12 cellular contexts compared by ENCODE assay signal in the genomic region with DNA sequence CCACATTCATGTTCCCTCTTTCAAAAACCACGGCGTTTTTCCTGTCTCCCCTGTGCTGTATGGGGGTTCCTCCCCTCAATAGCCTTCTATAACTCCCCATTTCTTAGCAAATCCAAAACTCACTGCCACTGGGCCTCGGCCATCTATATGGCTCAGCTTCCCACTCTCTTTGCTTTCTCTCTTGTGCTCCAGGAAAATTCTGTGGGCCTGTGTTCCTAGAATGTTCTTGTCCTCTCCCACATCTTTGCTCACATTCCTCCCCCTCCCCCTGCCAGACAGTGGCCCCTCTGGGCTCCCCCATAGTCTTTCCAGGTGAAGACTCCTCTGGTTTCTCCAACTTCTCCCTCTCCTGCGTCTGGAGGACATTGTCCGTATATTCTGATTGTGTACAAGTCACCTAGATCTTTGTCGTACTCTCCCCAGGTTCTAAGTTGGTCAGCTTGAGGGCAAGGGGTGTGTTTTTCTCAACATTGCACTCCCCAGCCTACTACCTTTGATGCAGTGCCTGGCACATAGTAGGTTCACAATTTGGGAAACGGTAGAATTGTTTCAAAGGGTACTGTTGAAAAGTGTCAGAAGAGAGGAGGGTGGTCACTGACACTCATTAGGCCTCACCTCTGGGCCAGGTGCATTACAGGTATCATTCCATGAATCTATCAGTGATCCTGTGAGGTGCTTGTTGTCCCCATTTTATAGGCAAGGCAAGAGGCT. TPM values are rescaled to one million over a fixed set of nuclear protein-coding genes. Genes with fewer than 3 reads are reported as not detected.
DNase-seq lines count a peak whose midpoint lies in the region; ATAC-seq and TF ChIP-seq lines count a peak whose summit lies in the region.
"Had no signal": no experiment of that assay in that cellular context is flagged by ENCODE, and none has a peak within 500 bp of the region (broad histone marks: within the 10 kb centered on the region; RNA-seq: fewer than 3 reads in every experiment).

No MANE protein-coding gene starts in this region.

- no peaks in the 10 kb centered on the region for H3K9me3 Mint-ChIP-seq in activated CD8-positive, alpha-beta T cell treated with anti-CD3 and anti-CD28 coated beads for 36 hours
- no peaks in the 10 kb centered on the region for H3K9me3 Mint-ChIP-seq in activated CD8-positive, alpha-beta T cell treated with anti-CD3 and anti-CD28 coated beads, Interleukin-2, amount 10 ng/mL, durations not matched to agents 7 days and 5 days (ENCODE audit: insufficient read depth)
- H3K9me3 Mint-ChIP-seq in MCF 10A (ENCODE audit: unreplicated experiment) = no peaks in the 10 kb centered on the region
- peaks cover 0 to 14% (median 0%) of the 10 kb centered on the region in 11 donors for H3K9me3 Mint-ChIP-seq in naive thymus-derived CD4-positive, alpha-beta T cell

- H3K27ac ChIP-seq in naive thymus-derived CD4-positive, alpha-beta T cell (ENCODE audit: low read depth, low read length) = no peak overlapping the region
- H3K27ac ChIP-seq in tibial artery = peak overlapping the region; percentile 96 to 98
- H3K27ac ChIP-seq: parathyroid adenoma had no signal

- peaks cover 3% of the 10 kb centered on the region for H3K36me3 Mint-ChIP-seq in activated CD8-positive, alpha-beta T cell treated with anti-CD3 and anti-CD28 coated beads for 36 hours (ENCODE audit: low read depth)
- peaks cover 2% of the 10 kb centered on the region for H3K36me3 Mint-ChIP-seq in activated CD8-positive, alpha-beta T cell treated with anti-CD3 and anti-CD28 coated beads, Interleukin-2, amount 10 ng/mL, durations not matched to agents 7 days and 5 days (ENCODE audit: low read depth)
- peaks cover 45% of the 10 kb centered on the region for H3K36me3 Mint-ChIP-seq in MCF 10A (ENCODE audit: insufficient read depth, unreplicated experiment)
- H3K36me3 Mint-ChIP-seq in naive thymus-derived CD4-positive, alpha-beta T cell = peaks cover 0 to 1% (median 0%) of the 10 kb centered on the region in 5 donors

- CTCF ChIA-PET in activated CD8-positive, alpha-beta T cell treated with anti-CD3 and anti-CD28 coated beads for 36 hours (lab: Charles Lee) = interaction anchor here (1.1 to 4.0 kb wide), 4 partner anchors 58 to 157 kb away, joined by 4 to 17 read pairs (median 5); no protein-coding TSS in a partner anchor
- CTCF ChIA-PET in activated CD8-positive, alpha-beta T cell treated with anti-CD3 and anti-CD28 coated beads, Interleukin-2, amount 10 ng/mL, durations not matched to agents 7 days and 5 days (lab: Charles Lee) = interaction anchor here (0.8 to 0.9 kb wide), 2 partner anchors 60 to 158 kb away, joined by 4 read pairs; no protein-coding TSS in a partner anchor
- CTCF ChIA-PET in MCF 10A (lab: Yijun Ruan, JAX) = interaction anchor here (0.6 to 10.6 kb wide), 14 partner anchors 10 to 448 kb away, joined by 3 to 83 read pairs (median 4); a partner anchor contains a TSS
- CTCF ChIA-PET in naive thymus-derived CD4-positive, alpha-beta T cell (lab: Charles Lee) = interaction anchor here (0.9 to 4.8 kb wide), 5 partner anchors 10 to 158 kb away, joined by 3 to 26 read pairs (median 10); no protein-coding TSS in a partner anchor

- H3K27ac Mint-ChIP-seq in activated CD8-positive, alpha-beta T cell treated with anti-CD3 and anti-CD28 coated beads for 36 hours = peak overlapping the region; percentile 57
- no peak overlapping the region for H3K27ac Mint-ChIP-seq in activated CD8-positive, alpha-beta T cell treated with anti-CD3 and anti-CD28 coated beads, Interleukin-2, amount 10 ng/mL, durations not matched to agents 7 days and 5 days
- H3K27ac Mint-ChIP-seq in MCF 10A (ENCODE audit: low read depth, unreplicated experiment) = peak overlapping the region; percentile 99
- peak overlapping the region; percentile 42 to 100 (median 90) for H3K27ac Mint-ChIP-seq in naive thymus-derived CD4-positive, alpha-beta T cell

- no peak for DNase-seq in activated CD8-positive, alpha-beta T cell treated with anti-CD3 and anti-CD28 coated beads for 36 hours
- DNase-seq in activated CD8-positive, alpha-beta T cell treated with anti-CD3 and anti-CD28 coated beads, Interleukin-2, amount 10 ng/mL, durations not matched to agents 7 days and 5 days = no peak
- DNase-seq in MCF 10A (ENCODE audit: unreplicated experiment) = no peak
- DNase-seq in naive thymus-derived CD4-positive, alpha-beta T cell = no peak
- peak in 1 of 2 donors; percentile 62 for DNase-seq in tibial artery
- DNase-seq in SKM-1 treated with dmso at 0.1 percent for 144 hours (lab: John Stamatoyannopoulos, UW; ENCODE audit: unreplicated experiment) = no peak
- DNase-seq: activated T-cell treated with anti-CD3 and anti-CD28 coated beads for 4 hours, dermis blood vessel endothelial cell, NCI-H345 had no signal

- peaks cover 34 to 43% of the 10 kb centered on the region in 2 donors for H3K4me1 ChIP-seq in naive thymus-derived CD4-positive, alpha-beta T cell (ENCODE audit: control insufficient read depth in 2 of 2, insufficient read depth in 2 of 2, low read length in 2 of 2)
- H3K4me1 ChIP-seq in tibial artery = peaks cover 8 to 71% (median 34%) of the 10 kb centered on the region in 4 donors

- no peaks in the 10 kb centered on the region for H3K27me3 ChIP-seq in naive thymus-derived CD4-positive, alpha-beta T cell (ENCODE audit: control insufficient read depth in 2 of 2, insufficient read depth in 2 of 2, low read length in 2 of 2)
- H3K27me3 ChIP-seq in tibial artery = no peaks in the 10 kb centered on the region

- POLR2A ChIA-PET in activated CD8-positive, alpha-beta T cell treated with anti-CD3 and anti-CD28 coated beads for 36 hours (lab: Charles Lee) = interaction anchor here (1.0 to 2.0 kb wide), 3 partner anchors 9 to 33 kb away, joined by 3 to 8 read pairs (median 4); no protein-coding TSS in a partner anchor
- POLR2A ChIA-PET in activated CD8-positive, alpha-beta T cell treated with anti-CD3 and anti-CD28 coated beads, Interleukin-2, amount 10 ng/mL, durations not matched to agents 7 days and 5 days (lab: Charles Lee) = no interaction called here
- POLR2A ChIA-PET in MCF 10A (lab: Yijun Ruan, JAX) = interaction anchor here (0.6 to 22.0 kb wide), 24 partner anchors 6 to 258 kb away, joined by 3 to 1263 read pairs (median 14); a partner anchor contains a TSS
- POLR2A ChIA-PET in naive thymus-derived CD4-positive, alpha-beta T cell (lab: Charles Lee) = interaction anchor here (1.2 to 6.3 kb wide), 5 partner anchors 10 to 1386 kb away, joined by 3 to 61 read pairs (median 5); a partner anchor contains a TSS

- H3K27me3 Mint-ChIP-seq in activated CD8-positive, alpha-beta T cell treated with anti-CD3 and anti-CD28 coated beads for 36 hours = no peaks in the 10 kb centered on the region
- no peaks in the 10 kb centered on the region for H3K27me3 Mint-ChIP-seq in activated CD8-positive, alpha-beta T cell treated with anti-CD3 and anti-CD28 coated beads, Interleukin-2, amount 10 ng/mL, durations not matched to agents 7 days and 5 days (ENCODE audit: low read depth)
- H3K27me3 Mint-ChIP-seq in MCF 10A (ENCODE audit: insufficient read depth, unreplicated experiment) = no peaks in the 10 kb centered on the region
- no peaks in the 10 kb centered on the region for H3K27me3 Mint-ChIP-seq in naive thymus-derived CD4-positive, alpha-beta T cell

- BruUV-seq in MCF 10A (replicated peaks; lab: Mats Ljungman, UMichigan) = no TSS peak

- H3K4me3 ChIP-seq in naive thymus-derived CD4-positive, alpha-beta T cell (ENCODE audit: low read length) = no peak overlapping the region
- no peak overlapping the region for H3K4me3 ChIP-seq in tibial artery

- H3K4me1 Mint-ChIP-seq in activated CD8-positive, alpha-beta T cell treated with anti-CD3 and anti-CD28 coated beads for 36 hours (ENCODE audit: low read depth) = peaks cover 58% of the 10 kb centered on the region
- H3K4me1 Mint-ChIP-seq in activated CD8-positive, alpha-beta T cell treated with anti-CD3 and anti-CD28 coated beads, Interleukin-2, amount 10 ng/mL, durations not matched to agents 7 days and 5 days (ENCODE audit: low read depth) = peaks cover 57% of the 10 kb centered on the region
- peaks cover 68% of the 10 kb centered on the region for H3K4me1 Mint-ChIP-seq in MCF 10A (ENCODE audit: insufficient read depth, unreplicated experiment)
- peaks cover 30 to 67% (median 55%) of the 10 kb centered on the region in 7 donors for H3K4me1 Mint-ChIP-seq in naive thymus-derived CD4-positive, alpha-beta T cell

- no peak for ATAC-seq in activated CD8-positive, alpha-beta T cell treated with anti-CD3 and anti-CD28 coated beads for 36 hours
- no peak for ATAC-seq in activated CD8-positive, alpha-beta T cell treated with anti-CD3 and anti-CD28 coated beads, Interleukin-2, amount 10 ng/mL, durations not matched to agents 7 days and 5 days
- no peak for ATAC-seq in naive thymus-derived CD4-positive, alpha-beta T cell
- ATAC-seq in HG03378 (IDR thresholded peaks at IDR 0.05; ENCODE audit: unreplicated experiment) = no peak
- ATAC-seq in GM21360 (IDR thresholded peaks at IDR 0.05; ENCODE audit: unreplicated experiment) = no peak

- intact Hi-C loops in activated CD8-positive, alpha-beta T cell treated with anti-CD3 and anti-CD28 coated beads for 36 hours (cut with micrococcal nuclease) = loop anchor here (5.0 kb wide), 3 partner anchors 33 to 63 kb away; no protein-coding TSS in a partner anchor
- intact Hi-C loops in MCF 10A (cut with micrococcal nuclease) = no loop called here
- intact Hi-C loops in naive thymus-derived CD4-positive, alpha-beta T cell (cut with micrococcal nuclease) = loop anchor here (5.0 to 10.0 kb wide), 6 partner anchors 553 to 1387 kb away; a partner anchor contains a TSS
- intact Hi-C loops in tibial artery (cut with DNase I; ENCODE audit: low total_unique reads) = no loop called here

- no peaks in the 10 kb centered on the region for H3K9me3 ChIP-seq in naive thymus-derived CD4-positive, alpha-beta T cell (ENCODE audit: control insufficient read depth in 2 of 3, low read length in 3 of 3)
- H3K9me3 ChIP-seq in tibial artery = no peaks in the 10 kb centered on the region

- peaks cover 0 to 5% (median 0%) of the 10 kb centered on the region in 3 experiments for H3K36me3 ChIP-seq in naive thymus-derived CD4-positive, alpha-beta T cell (ENCODE audit: control insufficient read depth in 2 of 3, insufficient read depth in 3 of 3, low read length in 3 of 3)
- H3K36me3 ChIP-seq in tibial artery = peaks cover 7 to 12% (median 11%) of the 10 kb centered on the region in 3 donors

- no peak overlapping the region for H3K4me3 Mint-ChIP-seq in activated CD8-positive, alpha-beta T cell treated with anti-CD3 and anti-CD28 coated beads for 36 hours
- no peak overlapping the region for H3K4me3 Mint-ChIP-seq in activated CD8-positive, alpha-beta T cell treated with anti-CD3 and anti-CD28 coated beads, Interleukin-2, amount 10 ng/mL, durations not matched to agents 7 days and 5 days
- peak overlapping the region; percentile 19 for H3K4me3 Mint-ChIP-seq in MCF 10A (ENCODE audit: unreplicated experiment)
- peak overlapping the region in 2 of 10 donors; percentile 6 to 55 for H3K4me3 Mint-ChIP-seq in naive thymus-derived CD4-positive, alpha-beta T cell

- no peak for TF ChIP-seq CTCF in activated CD8-positive, alpha-beta T cell treated with anti-CD3 and anti-CD28 coated beads for 36 hours (IDR thresholded peaks at IDR 0.05)
- no peak for TF ChIP-seq CTCF in MCF 10A (IDR thresholded peaks at IDR 0.05; ENCODE audit: unreplicated experiment)
- TF ChIP-seq CTCF in tibial artery (IDR thresholded peaks at IDR 0.05) = no peak

RNA-seq across cellular contexts. Expression of a gene that starts 3.7 kb away (rescaled TPM):
- 10 to 100 TPM; 16.6 to 17.9 TPM for total RNA-seq in activated CD8-positive, alpha-beta T cell treated with anti-CD3 and anti-CD28 coated beads for 36 hours
- total RNA-seq in activated CD8-positive, alpha-beta T cell treated with anti-CD3 and anti-CD28 coated beads, Interleukin-2, amount 10 ng/mL, durations not matched to agents 7 days and 5 days = 10 to 100 TPM; 55.6 to 56.6 TPM
- 594 and 611 TPM in 2 replicates for total RNA-seq in MCF 10A (2022)
- total RNA-seq in naive thymus-derived CD4-positive, alpha-beta T cell = 1,000 to 10,000 TPM in 2 of 5 experiments, 10 to 100 TPM in 2, 1 to 10 TPM in 1; 5.4 to 2,522 (median 40.7) TPM
- 10 to 100 TPM; 53.5 to 81.3 TPM for polyA plus RNA-seq in naive thymus-derived CD4-positive, alpha-beta T cell

RNA-seq across cellular contexts. Expression of a gene that starts 59.3 kb away (rescaled TPM):
- total RNA-seq in activated CD8-positive, alpha-beta T cell treated with anti-CD3 and anti-CD28 coated beads for 36 hours = 10 to 100 TPM; 56.1 to 57.0 TPM
- total RNA-seq in activated CD8-positive, alpha-beta T cell treated with anti-CD3 and anti-CD28 coated beads, Interleukin-2, amount 10 ng/mL, durations not matched to agents 7 days and 5 days = 10 to 100 TPM; 50.4 to 52.7 TPM
- 257 and 292 TPM in 2 replicates for total RNA-seq in MCF 10A (2022)
- 10 to 100 TPM; 44.4 to 71.3 (median 53.5) TPM for total RNA-seq in naive thymus-derived CD4-positive, alpha-beta T cell
- 10 to 100 TPM; 18.3 to 18.9 TPM for polyA plus RNA-seq in naive thymus-derived CD4-positive, alpha-beta T cell

Comparison
In these comparisons a context has a peak if more than half of its experiments do, and no peak if none do; other contexts are left out.
1. intact Hi-C loops: an anchor here in activated CD8-positive, alpha-beta T cell treated with anti-CD3 and anti-CD28 coated beads for 36 hours (5.0 kb wide) and naive thymus-derived CD4-positive, alpha-beta T cell (5.0 to 10.0 kb wide); none called in MCF 10A and tibial artery.